In the genomic region with DNA sequence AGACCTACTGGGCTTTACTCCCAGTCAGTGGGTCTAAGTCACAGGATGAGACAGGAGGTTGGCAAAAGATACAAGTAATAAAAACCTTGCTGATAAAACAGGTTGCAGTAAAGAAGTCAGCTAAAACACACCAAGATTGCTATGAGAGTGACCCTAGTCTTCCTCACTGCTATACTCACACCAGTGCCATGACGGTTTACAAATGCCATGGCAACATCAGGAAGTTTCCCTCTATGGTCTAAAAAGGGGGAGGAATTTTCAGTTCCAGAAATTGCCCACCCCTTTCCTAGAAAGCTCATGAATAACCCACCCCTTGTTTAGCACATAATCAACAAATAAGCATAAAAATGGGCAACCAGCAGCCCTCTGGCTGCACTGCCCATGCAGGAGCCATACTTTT, we compare ENCODE assay signal across 1 cellular context.
TF ChIP-seq lines count a peak whose summit lies in the region.

No MANE protein-coding gene starts in this region.

TF ChIP-seq in HepG2, 621 proteins besides CTCF, POLR2A, EP300 and RAD21 (continued from another document):
- no peak for TF ChIP-seq ATF6 (CRISPR knock-in tag; conservative IDR thresholded peaks at IDR 0.05)
- TF ChIP-seq ZNF552 (CRISPR knock-in tag; IDR thresholded peaks at IDR 0.05; ENCODE audit: borderline replicate concordance): no peak
- no peak for TF ChIP-seq SIX4 (CRISPR knock-in tag; IDR thresholded peaks at IDR 0.05)
- TF ChIP-seq CAMTA2 (CRISPR knock-in tag; IDR thresholded peaks at IDR 0.05; ENCODE audit: borderline replicate concordance): no peak
- TF ChIP-seq, protein P1, sequence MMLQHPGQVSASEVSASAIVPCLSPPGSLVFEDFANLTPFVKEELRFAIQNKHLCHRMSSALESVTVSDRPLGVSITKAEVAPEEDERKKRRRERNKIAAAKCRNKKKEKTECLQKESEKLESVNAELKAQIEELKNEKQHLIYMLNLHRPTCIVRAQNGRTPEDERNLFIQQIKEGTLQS (CRISPR knock-in tag; IDR thresholded peaks at IDR 0.05): no peak
- no peak for TF ChIP-seq HNRNPH1 (optimal IDR thresholded peaks at IDR 0.05; ENCODE audit: low read depth, low read length)
- no peak for TF ChIP-seq ZFY (CRISPR knock-in tag; IDR thresholded peaks at IDR 0.05)
- no peak for TF ChIP-seq ZNF597 (CRISPR knock-in tag; IDR thresholded peaks at IDR 0.05)
- TF ChIP-seq PAXIP1 (CRISPR knock-in tag; conservative IDR thresholded peaks at IDR 0.05): no peak
- no peak for TF ChIP-seq ZFP36 (IDR thresholded peaks at IDR 0.05; ENCODE audit: borderline replicate concordance, low read depth, low read length, partially characterized antibody)
- TF ChIP-seq ZNF577 (CRISPR knock-in tag; IDR thresholded peaks at IDR 0.05; ENCODE audit: borderline replicate concordance, low read depth): no peak
- TF ChIP-seq ZNF619 (CRISPR knock-in tag; IDR thresholded peaks at IDR 0.05): no peak
- TF ChIP-seq HNF4G (IDR thresholded peaks at IDR 0.05; ENCODE audit: borderline replicate concordance, low read depth, low read length): no peak
- TF ChIP-seq HNF4G (CRISPR knock-in tag; IDR thresholded peaks at IDR 0.05; ENCODE audit: borderline replicate concordance, low read depth): no peak
- TF ChIP-seq DMAP1 (CRISPR knock-in tag; IDR thresholded peaks at IDR 0.05): no peak
- TF ChIP-seq ZNF883 (CRISPR knock-in tag; IDR thresholded peaks at IDR 0.05; ENCODE audit: not compliant biosample characterization): no peak
- TF ChIP-seq, protein P2, sequence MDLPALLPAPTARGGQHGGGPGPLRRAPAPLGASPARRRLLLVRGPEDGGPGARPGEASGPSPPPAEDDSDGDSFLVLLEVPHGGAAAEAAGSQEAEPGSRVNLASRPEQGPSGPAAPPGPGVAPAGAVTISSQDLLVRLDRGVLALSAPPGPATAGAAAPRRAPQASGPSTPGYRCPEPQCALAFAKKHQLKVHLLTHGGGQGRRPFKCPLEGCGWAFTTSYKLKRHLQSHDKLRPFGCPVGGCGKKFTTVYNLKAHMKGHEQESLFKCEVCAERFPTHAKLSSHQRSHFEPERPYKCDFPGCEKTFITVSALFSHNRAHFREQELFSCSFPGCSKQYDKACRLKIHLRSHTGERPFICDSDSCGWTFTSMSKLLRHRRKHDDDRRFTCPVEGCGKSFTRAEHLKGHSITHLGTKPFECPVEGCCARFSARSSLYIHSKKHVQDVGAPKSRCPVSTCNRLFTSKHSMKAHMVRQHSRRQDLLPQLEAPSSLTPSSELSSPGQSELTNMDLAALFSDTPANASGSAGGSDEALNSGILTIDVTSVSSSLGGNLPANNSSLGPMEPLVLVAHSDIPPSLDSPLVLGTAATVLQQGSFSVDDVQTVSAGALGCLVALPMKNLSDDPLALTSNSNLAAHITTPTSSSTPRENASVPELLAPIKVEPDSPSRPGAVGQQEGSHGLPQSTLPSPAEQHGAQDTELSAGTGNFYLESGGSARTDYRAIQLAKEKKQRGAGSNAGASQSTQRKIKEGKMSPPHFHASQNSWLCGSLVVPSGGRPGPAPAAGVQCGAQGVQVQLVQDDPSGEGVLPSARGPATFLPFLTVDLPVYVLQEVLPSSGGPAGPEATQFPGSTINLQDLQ (CRISPR knock-in tag; IDR thresholded peaks at IDR 0.05): no peak
- TF ChIP-seq HNRNPUL1 (IDR thresholded peaks at IDR 0.05; ENCODE audit: low read depth, low read length): no peak
